ENCODE assay signal across 27 cellular contexts in the genomic region with DNA sequence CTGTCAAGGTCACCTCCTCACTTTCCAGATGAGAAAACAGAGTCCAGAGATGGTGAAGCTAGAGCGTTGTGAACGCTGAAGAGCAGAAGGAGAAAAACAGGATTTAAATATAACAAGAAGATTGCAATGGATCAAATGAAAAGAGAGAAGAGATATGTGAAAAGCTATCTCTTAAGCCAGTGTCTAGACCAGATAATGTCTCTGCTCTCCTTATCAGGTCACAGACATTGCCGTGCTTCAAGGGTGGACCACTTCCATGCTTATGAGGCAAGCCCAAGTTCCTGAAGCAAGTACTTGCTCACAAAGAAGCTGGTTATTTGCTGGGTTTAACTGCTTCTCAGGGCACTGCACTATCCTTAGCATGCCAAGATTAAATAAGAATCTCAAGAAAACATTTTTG.
"Had no signal": no experiment of that assay in that cellular context is flagged by ENCODE, and none has a peak within 500 bp of the region (broad histone marks: within the 10 kb centered on the region; RNA-seq: fewer than 3 reads in every experiment).

No MANE protein-coding gene starts in this region.

- H3K4me3 ChIP-seq: lower lobe of right lung, pancreas, prostate gland, stomach, testis, thyroid gland, transverse colon, upper lobe of left lung, vagina had no signal

- H3K27ac ChIP-seq: lower lobe of right lung, pancreas, prostate gland, stomach, testis, thyroid gland, transverse colon, upper lobe of left lung, vagina had no signal

- ATAC-seq: left cardiac atrium; left lobe of liver; lower lobe of right lung; naive thymus-derived CD8-positive, alpha-beta T cell; pancreas; right cardiac atrium; sciatic nerve; stimulated activated naive B cell treated with anti-CD40 and anti-IgM and Interleukin-4, amounts not matched to agents 10 μg/mL and 1 μg/mL and 100 μg/mL, for 72 hours; stimulated activated naive CD8-positive, alpha-beta T cell treated with anti-CD3 and anti-CD28 coated beads, Interleukin-15, Interleukin-2, amounts not matched to agents 100 U/mL and 50 U/mL, for 24 hours had no signal

- H3K9me3 ChIP-seq: lower lobe of right lung, pancreas, prostate gland, stomach, testis, thyroid gland, transverse colon, upper lobe of left lung, vagina had no signal

- FAIRE-seq: keratinocyte, pancreas, small intestine had no signal

- H3K27me3 ChIP-seq: pancreas, stomach, testis, thyroid gland, transverse colon, upper lobe of left lung, vagina had no signal

- DNase-seq: kidney glomerular epithelial cell; left cardiac atrium; lower lobe of right lung; mammary epithelial cell; mesenchymal stem cell; naive thymus-derived CD8-positive, alpha-beta T cell; nucleus accumbens; pancreas; posterior cingulate gyrus; retina; right cardiac atrium; small intestine; stimulated activated CD4-positive, alpha-beta T cell treated with anti-CD3 and anti-CD28 coated beads, Interleukin-15, amount 100 ng/mL, for 24 hours; stimulated activated CD4-positive, alpha-beta T cell treated with anti-CD3 and anti-CD28 coated beads, Interleukin-2, amount 100 ng/mL, for 24 hours; stimulated activated CD4-positive, alpha-beta T cell treated with anti-CD3 and anti-CD28 coated beads, Interleukin-4, amount 100 ng/mL, for 1 hour; stimulated activated naive B cell treated with anti-CD40 and anti-IgM and Interleukin-4, amounts not matched to agents 10 μg/mL and 1 μg/mL and 100 μg/mL, for 72 hours; stimulated activated naive CD8-positive, alpha-beta T cell treated with anti-CD3 and anti-CD28 coated beads, Interleukin-15, Interleukin-2, amounts not matched to agents 100 U/mL and 50 U/mL, for 24 hours; stomach; testis; thyroid gland; transverse colon; upper lobe of left lung had no signal

- H3K4me1 ChIP-seq: lower lobe of right lung, prostate gland, testis, transverse colon, upper lobe of left lung, vagina had no signal

- H3K36me3 ChIP-seq: lower lobe of right lung, pancreas, prostate gland, stomach, thyroid gland, transverse colon, upper lobe of left lung, vagina had no signal
